In the genomic region with DNA sequence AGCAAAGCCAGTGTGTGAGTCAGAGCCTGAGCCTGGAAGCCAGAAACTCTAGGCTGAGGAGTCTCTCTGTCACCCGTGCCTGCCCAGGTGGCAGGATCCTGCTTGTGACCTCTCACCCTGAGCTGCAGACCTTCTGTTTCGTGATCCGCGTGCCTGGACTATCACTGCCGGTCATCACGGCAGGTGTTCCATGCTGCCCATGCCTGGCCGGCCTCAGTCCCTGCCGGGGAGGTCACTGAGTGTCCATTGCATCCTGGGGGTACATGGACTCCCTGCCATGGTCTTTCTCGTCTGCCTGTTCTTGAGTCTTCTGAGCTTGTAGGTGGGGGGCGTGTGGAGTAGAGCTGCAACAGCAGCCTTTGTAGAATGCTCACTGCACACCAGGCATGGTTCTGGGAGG, we compare ENCODE assay signal across 15 cellular contexts.
DNase-seq lines count a peak whose midpoint lies in the region; ATAC-seq lines count a peak whose summit lies in the region.
"Had no signal": no experiment of that assay in that cellular context is flagged by ENCODE, and none has a peak within 500 bp of the region (broad histone marks: within the 10 kb centered on the region; RNA-seq: fewer than 3 reads in every experiment).

No MANE protein-coding gene starts in this region.

- no peaks in the 10 kb centered on the region for H3K36me3 Mint-ChIP-seq in activated CD8-positive, alpha-beta memory T cell treated with anti-CD3 and anti-CD28 coated beads, Interleukin-2, amount 10 ng/mL, durations not matched to agents 7 days and 5 days

- no peaks in the 10 kb centered on the region for H3K27me3 Mint-ChIP-seq in activated CD8-positive, alpha-beta memory T cell treated with anti-CD3 and anti-CD28 coated beads, Interleukin-2, amount 10 ng/mL, durations not matched to agents 7 days and 5 days

- no peaks in the 10 kb centered on the region for H3K4me1 Mint-ChIP-seq in activated CD8-positive, alpha-beta memory T cell treated with anti-CD3 and anti-CD28 coated beads, Interleukin-2, amount 10 ng/mL, durations not matched to agents 7 days and 5 days

- CTCF ChIA-PET in activated CD8-positive, alpha-beta memory T cell treated with anti-CD3 and anti-CD28 coated beads, Interleukin-2, amount 10 ng/mL, durations not matched to agents 7 days and 5 days (lab: Charles Lee), result no interaction called here

- H3K9me3 Mint-ChIP-seq in activated CD8-positive, alpha-beta memory T cell treated with anti-CD3 and anti-CD28 coated beads, Interleukin-2, amount 10 ng/mL, durations not matched to agents 7 days and 5 days (ENCODE audit: low read depth), result peaks cover 3% of the 10 kb centered on the region

- H3K4me3 Mint-ChIP-seq in activated CD8-positive, alpha-beta memory T cell treated with anti-CD3 and anti-CD28 coated beads, Interleukin-2, amount 10 ng/mL, durations not matched to agents 7 days and 5 days, result no peak overlapping the region

- DNase-seq in activated CD8-positive, alpha-beta memory T cell treated with anti-CD3 and anti-CD28 coated beads, Interleukin-2, amount 10 ng/mL, durations not matched to agents 7 days and 5 days, result peak; percentile 11
- DNase-seq in activated CD8-positive, alpha-beta memory T cell treated with anti-CD3 and anti-CD28 coated beads, Interleukin-2, amount 50 U/mL, for 48 hours, result no peak
- DNase-seq in mucosa of gallbladder (ENCODE audit: low spot score), result peak; percentile 7
- DNase-seq in GDM1 (lab: John Stamatoyannopoulos, UW), result no peak
- no peak for DNase-seq in NK-92 (lab: John Stamatoyannopoulos, UW; ENCODE audit: unreplicated experiment)
- DNase-seq: DMS79, Karpas-422, MV-4-11, NCI-H1105 treated with DMSO at 0.1 percent for 48 hours, NCI-H2029 treated with DMSO at 0.1 percent for 48 hours, NCI-H345, NCI-H524, NCI-H774 had no signal

- no peak for ATAC-seq in activated CD8-positive, alpha-beta memory T cell treated with anti-CD3 and anti-CD28 coated beads, Interleukin-2, amount 10 ng/mL, durations not matched to agents 7 days and 5 days
- peak; percentile 38 for ATAC-seq in esophagus mucosa
- ATAC-seq in HG02642 (IDR thresholded peaks at IDR 0.05; ENCODE audit: poor library complexity, unreplicated experiment), result no peak

- no peak overlapping the region for H3K27ac Mint-ChIP-seq in activated CD8-positive, alpha-beta memory T cell treated with anti-CD3 and anti-CD28 coated beads, Interleukin-2, amount 10 ng/mL, durations not matched to agents 7 days and 5 days

Comparison
In these comparisons a context has a peak if more than half of its experiments do, and no peak if none do; other contexts are left out.
1. DNase-seq: peak in activated CD8-positive, alpha-beta memory T cell treated with anti-CD3 and anti-CD28 coated beads, Interleukin-2, amount 10 ng/mL, durations not matched to agents 7 days and 5 days (single experiment) and mucosa of gallbladder (single experiment); none in activated CD8-positive, alpha-beta memory T cell treated with anti-CD3 and anti-CD28 coated beads, Interleukin-2, amount 50 U/mL, for 48 hours (single experiment), GDM1 (single experiment) and NK-92 (single experiment).